ENCODE assay signal across 8 cellular contexts in genomic region chr22:26671317-26672059, GRCh38. TPM values are rescaled to one million over a fixed set of nuclear protein-coding genes. Genes with fewer than 3 reads are reported as not detected.
DNase-seq lines count a peak whose midpoint lies in the region; ATAC-seq and TF ChIP-seq lines count a peak whose summit lies in the region.

No MANE protein-coding gene starts in this region.

- H3K79me1 ChIP-seq in mesenchymal stem cell (replicated peaks; ENCODE audit: low read length, poor library complexity, severe bottlenecking): peaks cover 22% of the 10 kb centered on the region

- peak overlapping the region; percentile 69 to 75 for H2BK12ac ChIP-seq in mesenchymal stem cell (ENCODE audit: low read length in 2 of 2)

- no peaks in the 10 kb centered on the region for H3K9me3 ChIP-seq in RWPE2 (ENCODE audit: severe bottlenecking)
- H3K9me3 ChIP-seq in mesenchymal stem cell (ENCODE audit: control insufficient read depth, low read length): no peaks in the 10 kb centered on the region
- H3K9me3 ChIP-seq in BE2C: no peaks in the 10 kb centered on the region

- peak; percentile 78 for DNase-seq in RWPE2 (ENCODE audit: low spot score)
- DNase-seq in mesenchymal stem cell: no peak
- peak; percentile 52 for DNase-seq in stimulated activated CD8-positive, alpha-beta memory T cell treated with anti-CD3 and anti-CD28 coated beads, Interleukin-7, amount 100 ng/mL, for 24 hours (ENCODE audit: low read depth)
- DNase-seq in NCI-H2081 treated with DMSO at 0.1 percent for 48 hours (lab: John Stamatoyannopoulos, UW): no peak
- DNase-seq in BE2C: no peak
- DNase-seq in brain microvascular endothelial cell: no peak

- H3K27ac ChIP-seq in RWPE2 (ENCODE audit: poor library complexity, severe bottlenecking): peak overlapping the region; percentile 99
- H3K27ac ChIP-seq in mesenchymal stem cell (ENCODE audit: low read length, poor library complexity, severe bottlenecking): peak overlapping the region; percentile 98
- no peak overlapping the region for H3K27ac ChIP-seq in brain microvascular endothelial cell

- H3K9me3 Mint-ChIP-seq in activated naive CD4-positive, alpha-beta T cell treated with anti-CD3 and anti-CD28 coated beads, Interleukin-2, amount 50 U/mL, for 24 hours: no peaks in the 10 kb centered on the region

- H3K36me3 ChIP-seq in RWPE2 (ENCODE audit: low read depth) (no peaks in the 10 kb centered on the region), mesenchymal stem cell (ENCODE audit: control insufficient read depth in 1 of 2, insufficient read depth in 2 of 2, low read depth in 1 of 2, low read length in 2 of 2) (no peaks in the 10 kb centered on the region), BE2C (no peaks in the 10 kb centered on the region), brain microvascular endothelial cell (replicated peaks) (no peaks in the 10 kb centered on the region)

- TF ChIP-seq CTCF in RWPE2 (IDR thresholded peaks at IDR 0.05; ENCODE audit: poor library complexity, severe bottlenecking): no peak
- no peak for TF ChIP-seq CTCF in BE2C (IDR thresholded peaks at IDR 0.05; ENCODE audit: low read depth, low read length)
- TF ChIP-seq CTCF in brain microvascular endothelial cell (IDR thresholded peaks at IDR 0.05; ENCODE audit: low read depth, low read length, missing control alignments): no peak

- peak overlapping the region; percentile 81 to 99 for H3K18ac ChIP-seq in mesenchymal stem cell (ENCODE audit: low read depth in 1 of 2, low read length in 2 of 2)

- no peaks in the 10 kb centered on the region for H3K27me3 ChIP-seq in RWPE2 (ENCODE audit: insufficient read depth, poor library complexity, severe bottlenecking)
- H3K27me3 ChIP-seq in mesenchymal stem cell (ENCODE audit: control insufficient read depth in 1 of 2, insufficient read depth in 1 of 2, low read length in 2 of 2): no peaks in the 10 kb centered on the region
- H3K27me3 ChIP-seq in BE2C: no peaks in the 10 kb centered on the region
- H3K27me3 ChIP-seq in brain microvascular endothelial cell (replicated peaks): no peaks in the 10 kb centered on the region

- peak overlapping the region; percentile 97 for H2BK120ac ChIP-seq in mesenchymal stem cell (ENCODE audit: low read depth, low read length)

- H3K4me1 Mint-ChIP-seq in activated naive CD4-positive, alpha-beta T cell treated with anti-CD3 and anti-CD28 coated beads, Interleukin-2, amount 50 U/mL, for 24 hours: peaks cover 73% of the 10 kb centered on the region

- no peak overlapping the region for H3K14ac ChIP-seq in mesenchymal stem cell (ENCODE audit: low read length in 2 of 2)

- peak overlapping the region; percentile 100 for H4K8ac ChIP-seq in mesenchymal stem cell (ENCODE audit: low read length)

- peaks cover 3% of the 10 kb centered on the region for H3K36me3 Mint-ChIP-seq in activated naive CD4-positive, alpha-beta T cell treated with anti-CD3 and anti-CD28 coated beads, Interleukin-2, amount 50 U/mL, for 24 hours

- no peak overlapping the region for H3K23ac ChIP-seq in mesenchymal stem cell (ENCODE audit: low read length in 2 of 2)

- in situ Hi-C loops in brain microvascular endothelial cell (cut with HindIII; ENCODE audit: low pct_ligation_motif_present, low sequenced_read_pairs): no loop called here

- H3K27me3 Mint-ChIP-seq in activated naive CD4-positive, alpha-beta T cell treated with anti-CD3 and anti-CD28 coated beads, Interleukin-2, amount 50 U/mL, for 24 hours: no peaks in the 10 kb centered on the region

- peak overlapping the region; percentile 74 for H2BK15ac ChIP-seq in mesenchymal stem cell (ENCODE audit: low read depth, poor library complexity, severe bottlenecking)

- H3K4me1 ChIP-seq in RWPE2 (ENCODE audit: insufficient read depth, poor library complexity, severe bottlenecking): peaks cover 25% of the 10 kb centered on the region
- peaks cover 21% of the 10 kb centered on the region for H3K4me1 ChIP-seq in mesenchymal stem cell (ENCODE audit: control insufficient read depth, insufficient read depth, low read depth, low read length)
- peaks cover 9% of the 10 kb centered on the region for H3K4me1 ChIP-seq in BE2C

- H3K4me3 ChIP-seq in RWPE2 (ENCODE audit: severe bottlenecking) (no peak overlapping the region), mesenchymal stem cell (ENCODE audit: insufficient read depth in 1 of 2, low read depth in 1 of 2, low read length in 2 of 2) (no peak overlapping the region), BE2C (ENCODE audit: low read depth, low read length) (no peak overlapping the region), brain microvascular endothelial cell (ENCODE audit: low read depth, low read length) (no peak overlapping the region)

- no peak overlapping the region for H2AFZ ChIP-seq in mesenchymal stem cell (ENCODE audit: low read depth, low read length)

- H3K4me3 Mint-ChIP-seq in activated naive CD4-positive, alpha-beta T cell treated with anti-CD3 and anti-CD28 coated beads, Interleukin-2, amount 50 U/mL, for 24 hours: peak overlapping the region; percentile 97

- peak overlapping the region; percentile 96 for H3K27ac Mint-ChIP-seq in activated naive CD4-positive, alpha-beta T cell treated with anti-CD3 and anti-CD28 coated beads, Interleukin-2, amount 50 U/mL, for 24 hours

- H2BK5ac ChIP-seq in mesenchymal stem cell (ENCODE audit: low read depth, low read length, poor library complexity, severe bottlenecking): no peak overlapping the region

- peak overlapping the region; percentile 82 to 98 for H3K4ac ChIP-seq in mesenchymal stem cell (ENCODE audit: low read depth in 1 of 2, low read length in 2 of 2)

- whole genome bisulfite sequencing in mesenchymal stem cell: 92% methylated on average over 15 of the region's 15 CpGs

- H3K9ac ChIP-seq in mesenchymal stem cell (ENCODE audit: low read length): no peak overlapping the region

- ATAC-seq in GM21390 (IDR thresholded peaks at IDR 0.05; ENCODE audit: unreplicated experiment): peak; percentile 32
- ATAC-seq in RWPE2 (ENCODE audit: low read depth): no peak

- no peak overlapping the region for H3K4me2 ChIP-seq in mesenchymal stem cell (ENCODE audit: low read length, poor library complexity, severe bottlenecking)

- H4K91ac ChIP-seq in mesenchymal stem cell (ENCODE audit: low read length): peak overlapping the region; percentile 98

- H2AK5ac ChIP-seq in mesenchymal stem cell (ENCODE audit: low read length, severe bottlenecking): peak overlapping the region; percentile 82

RNA-seq across cellular contexts. Expression of gene MIAT, which starts 14.1 kb away (rescaled TPM):
- polyA plus RNA-seq in mesenchymal stem cell (2013, experiment 1 of 2): 0.08 TPM
- polyA plus RNA-seq in mesenchymal stem cell (2013, experiment 2 of 2): 0.14 TPM
- polyA plus RNA-seq in BE2C (2012; ENCODE audit: insufficient read depth, insufficient read length, low read depth): 6.1 TPM

RNA-seq across cellular contexts. Expression of gene CRYBA4, which starts 49.7 kb away (rescaled TPM):
- not detected for polyA plus RNA-seq in mesenchymal stem cell (2013, experiment 1 of 2)
- polyA plus RNA-seq in mesenchymal stem cell (2013, experiment 2 of 2): not detected
- polyA plus RNA-seq in BE2C (2012; ENCODE audit: insufficient read depth, insufficient read length, low read depth): 1.7 TPM

RNA-seq across cellular contexts. Expression of gene CRYBB1, which starts 53.7 kb away (rescaled TPM):
- polyA plus RNA-seq in mesenchymal stem cell (2013, experiment 1 of 2): not detected
- not detected for polyA plus RNA-seq in mesenchymal stem cell (2013, experiment 2 of 2)
- 0.71 TPM for polyA plus RNA-seq in BE2C (2012; ENCODE audit: insufficient read depth, insufficient read length, low read depth)

Comparison
In these comparisons a context has a peak if more than half of its experiments do, and no peak if none do; other contexts are left out.
1. DNase-seq: peak in RWPE2 (single experiment) and stimulated activated CD8-positive, alpha-beta memory T cell treated with anti-CD3 and anti-CD28 coated beads, Interleukin-7, amount 100 ng/mL, for 24 hours (single experiment); none in mesenchymal stem cell (single experiment), NCI-H2081 treated with DMSO at 0.1 percent for 48 hours (single experiment), BE2C (single experiment) and brain microvascular endothelial cell (single experiment).